ENCODE assay signal across 22 cellular contexts in genomic region chr15:39608741-39609140, GRCh38.
"Had no signal": no experiment of that assay in that cellular context is flagged by ENCODE, and none has a peak within 500 bp of the region (broad histone marks: within the 10 kb centered on the region; RNA-seq: fewer than 3 reads in every experiment).

No MANE protein-coding gene starts in this region.

- H3K4me1 Mint-ChIP-seq: activated B cell treated with CpG ODN at 0.5 μM for 24 hours; activated T-helper 17 cell treated with anti-CD3 and anti-CD28 coated beads, Interleukin-2, amount 50 U/mL, for 72 hours; stimulated activated naive B cell treated with anti-CD40 and anti-IgM and Interleukin-4, amounts not matched to agents 10 μg/mL and 1 μg/mL and 100 μg/mL, for 72 hours had no signal

- ATAC-seq: activated T-helper 17 cell treated with anti-CD3 and anti-CD28 coated beads, Interleukin-2, amount 50 U/mL, for 72 hours; stimulated activated naive B cell treated with anti-CD40 and anti-IgM and Interleukin-4, amounts not matched to agents 10 μg/mL and 1 μg/mL and 100 μg/mL, for 72 hours had no signal

- DNase-seq: activated B cell treated with CpG ODN at 0.5 μM for 24 hours; activated CD4-positive, alpha-beta T cell treated with anti-CD3 and anti-CD28 coated beads for 4 hours; activated CD4-positive, alpha-beta T cell treated with anti-CD3 and anti-CD28 coated beads, Interleukin-2, amount 50 U/mL, for 48 hours; activated CD8-positive, alpha-beta memory T cell treated with anti-CD3 and anti-CD28 coated beads, Interleukin-2, amount 50 U/mL, for 4 hours; activated naive CD4-positive, alpha-beta T cell; activated T-cell treated with anti-CD3 and anti-CD28 coated beads, Interleukin-2, amount 50 U/mL, for 24 hours; amygdala; cerebellar nuclear complex; cortex of kidney; foreskin fibroblast; left ventricle myocardium inferior; midbrain; retina; sigmoid colon; stimulated activated CD4-positive, alpha-beta T cell treated with anti-CD3 and anti-CD28 coated beads, Interleukin-2, amount 100 ng/mL, for 48 hours; stimulated activated CD8-positive, alpha-beta memory T cell treated with anti-CD3 and anti-CD28 coated beads, Interleukin-4, amount 100 ng/mL, for 48 hours; stimulated activated naive B cell treated with anti-CD40 and anti-IgM and Interleukin-4, amounts not matched to agents 10 μg/mL and 1 μg/mL and 100 μg/mL, for 72 hours; T-helper 9 cell; trophoblast cell; uterus had no signal

- H3K27me3 Mint-ChIP-seq: activated T-helper 17 cell treated with anti-CD3 and anti-CD28 coated beads, Interleukin-2, amount 50 U/mL, for 72 hours; progenitor cell of endocrine pancreas had no signal

- H3K4me3 Mint-ChIP-seq: activated B cell treated with CpG ODN at 0.5 μM for 24 hours; activated T-cell treated with anti-CD3 and anti-CD28 coated beads, Interleukin-2, amount 50 U/mL, for 24 hours; activated T-helper 17 cell treated with anti-CD3 and anti-CD28 coated beads, Interleukin-2, amount 50 U/mL, for 72 hours; stimulated activated naive B cell treated with anti-CD40 and anti-IgM and Interleukin-4, amounts not matched to agents 10 μg/mL and 1 μg/mL and 100 μg/mL, for 72 hours had no signal

- H3K27ac ChIP-seq: left ventricle myocardium inferior, sigmoid colon, uterus had no signal

- H3K27me3 ChIP-seq: sigmoid colon, uterus had no signal

- H3K36me3 ChIP-seq: left ventricle myocardium inferior, sigmoid colon, uterus had no signal

- H3K4me3 ChIP-seq: left ventricle myocardium inferior, sigmoid colon, uterus had no signal

- H3K27ac Mint-ChIP-seq: activated B cell treated with CpG ODN at 0.5 μM for 24 hours; activated T-cell treated with anti-CD3 and anti-CD28 coated beads, Interleukin-2, amount 50 U/mL, for 24 hours; activated T-helper 17 cell treated with anti-CD3 and anti-CD28 coated beads, Interleukin-2, amount 50 U/mL, for 72 hours; progenitor cell of endocrine pancreas; stimulated activated naive B cell treated with anti-CD40 and anti-IgM and Interleukin-4, amounts not matched to agents 10 μg/mL and 1 μg/mL and 100 μg/mL, for 72 hours had no signal

- H3K4me1 ChIP-seq: sigmoid colon, uterus had no signal
